In genomic region chr11:42727879-42728278, GRCh38 we compare ENCODE assay signal across 8 cellular contexts.
"Had no signal": no experiment of that assay in that cellular context is flagged by ENCODE, and none has a peak within 500 bp of the region (broad histone marks: within the 10 kb centered on the region; RNA-seq: fewer than 3 reads in every experiment).

No MANE protein-coding gene starts in this region.

- FAIRE-seq: H54, HTR-8/SVneo had no signal

- H3K27ac Mint-ChIP-seq: H9 had no signal

- H3K9ac ChIP-seq: KMS-11 had no signal

- DNase-seq: GOT3, H9, HCEC 1CT, IMR-90, KBM-7 had no signal

- H3K4me1 Mint-ChIP-seq: H9 had no signal

- H3K27ac ChIP-seq: KMS-11 had no signal

- H3K4me3 Mint-ChIP-seq: H9 had no signal

- H3K9me3 Mint-ChIP-seq: H9 had no signal

- H3K4me2 ChIP-seq: KMS-11 had no signal
